In the genomic region with DNA sequence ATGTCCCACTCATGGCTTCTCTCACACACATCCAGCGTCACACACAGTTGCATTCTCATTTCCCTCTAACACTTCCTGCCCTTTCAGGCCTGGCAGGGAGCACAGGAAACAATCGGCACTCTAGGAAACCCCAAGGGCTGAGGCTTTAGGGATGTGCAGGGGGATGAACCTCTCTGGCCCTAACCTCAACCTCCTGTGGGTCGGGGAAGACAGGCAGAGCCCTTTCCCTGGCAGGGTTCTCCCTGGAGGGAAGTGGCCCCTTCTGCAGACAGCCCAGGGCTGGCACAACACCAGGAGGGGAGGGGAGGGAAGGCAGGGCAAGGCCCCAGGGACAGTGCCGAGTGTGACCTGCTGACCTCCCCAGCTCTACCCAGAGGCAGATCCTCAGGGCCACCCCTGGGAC, we compare ENCODE assay signal across 10 cellular contexts. TPM values are rescaled to one million over a fixed set of nuclear protein-coding genes. Genes with fewer than 3 reads are reported as not detected.
A peak's percentile ranks its signal among the peaks of the same experiment; 100 is the strongest.
DNase-seq lines count a peak whose midpoint lies in the region; ATAC-seq, FAIRE-seq and TF ChIP-seq lines count a peak whose summit lies in the region.
"Had no signal": no experiment of that assay in that cellular context is flagged by ENCODE, and none has a peak within 500 bp of the region (broad histone marks: within the 10 kb centered on the region; RNA-seq: fewer than 3 reads in every experiment).

No MANE protein-coding gene starts in this region.

- ATAC-seq in central memory CD8-positive, alpha-beta T cell (replicated peaks; ENCODE audit: extremely low read depth, poor library complexity, severe bottlenecking), result peak; percentile 4
- ATAC-seq in naive B cell (ENCODE audit: low read depth in 2 of 2), result peak; percentile 7 to 10
- no peak for ATAC-seq in HG02623 (IDR thresholded peaks at IDR 0.05; ENCODE audit: unreplicated experiment)
- ATAC-seq in GM19035 (IDR thresholded peaks at IDR 0.05; ENCODE audit: unreplicated experiment), result no peak

- no peak overlapping the region for H3K4me3 Mint-ChIP-seq in central memory CD8-positive, alpha-beta T cell
- peak overlapping the region in 3 of 8 donors; percentile 6 to 69 (median 20) for H3K4me3 Mint-ChIP-seq in naive B cell

- no peaks in the 10 kb centered on the region for H3K9me3 Mint-ChIP-seq in central memory CD8-positive, alpha-beta T cell
- H3K9me3 Mint-ChIP-seq in naive B cell, result no peaks in the 10 kb centered on the region

- no peak overlapping the region for H3K27ac Mint-ChIP-seq in central memory CD8-positive, alpha-beta T cell (ENCODE audit: low read depth)
- H3K27ac Mint-ChIP-seq in naive B cell, result no peak overlapping the region

- DNase-seq in AG10803 (ENCODE audit: low read depth) (peak; percentile 46), HCEC 1CT (peak; percentile 47), naive B cell (no peak), hypothalamus (lab: John Stamatoyannopoulos, UW) (no peak), RCC 7860 (ENCODE audit: low spot score) (no peak)
- DNase-seq in central memory CD8-positive, alpha-beta T cell (ENCODE audit: low spot score in 2 of 2), result no peak
- DNase-seq: DMS79, NCI-H187 had no signal

- H3K36me3 Mint-ChIP-seq in central memory CD8-positive, alpha-beta T cell (ENCODE audit: insufficient read depth), result no peaks in the 10 kb centered on the region
- H3K36me3 Mint-ChIP-seq in naive B cell, result no peaks in the 10 kb centered on the region

- TF ChIP-seq CTCF in AG10803 (conservative IDR thresholded peaks at IDR 0.05; ENCODE audit: low read length), result no peak

- H3K27me3 Mint-ChIP-seq in central memory CD8-positive, alpha-beta T cell, result peaks cover 10% of the 10 kb centered on the region
- peaks cover 12 to 42% (median 30%) of the 10 kb centered on the region in 3 donors for H3K27me3 Mint-ChIP-seq in naive B cell

- peaks cover 24% of the 10 kb centered on the region for H3K4me1 Mint-ChIP-seq in central memory CD8-positive, alpha-beta T cell
- H3K4me1 Mint-ChIP-seq in naive B cell, result peaks cover 21 to 32% (median 23%) of the 10 kb centered on the region in 3 donors

- no peak for FAIRE-seq in RCC 7860 (lab: Jason Lieb, UNC)

- peak overlapping the region; percentile 27 for H3K4me3 ChIP-seq in AG10803 (ENCODE audit: low read length)

RNA-seq across cellular contexts. Expression of a gene that starts 2.7 kb away (rescaled TPM):
- under 1 TPM in 3 of 6 donors, not detected in 3; 0.14 to 0.47 (median 0.45) TPM for polyA plus RNA-seq in naive B cell (ENCODE audit: low read depth in 6 of 6)

RNA-seq across cellular contexts. Expression of a gene that starts 18.5 kb away (rescaled TPM):
- not detected for polyA plus RNA-seq in naive B cell (ENCODE audit: low read depth in 6 of 6)

RNA-seq across cellular contexts. Expression of a gene that starts 26.0 kb away (rescaled TPM):
- polyA plus RNA-seq in naive B cell (ENCODE audit: low read depth in 6 of 6), result 1,000 to 10,000 TPM in 4 of 6 donors, 100 to 1,000 TPM in 2; 756 to 1,303 (median 1,016) TPM

RNA-seq across cellular contexts. Expression of a gene that starts 42.0 kb away (rescaled TPM):
- 1 to 10 TPM; 2.8 to 9.7 (median 6.2) TPM for polyA plus RNA-seq in naive B cell (ENCODE audit: low read depth in 6 of 6)

Comparison
In these comparisons a context has a peak if more than half of its experiments do, and no peak if none do; other contexts are left out.
1. DNase-seq: peak in AG10803 (single experiment) and HCEC 1CT (single experiment); none in central memory CD8-positive, alpha-beta T cell (0 of 2), naive B cell (single experiment), hypothalamus (0 of 51) and RCC 7860 (single experiment).
2. ATAC-seq: peak in central memory CD8-positive, alpha-beta T cell (single experiment) and naive B cell (2 of 2); none in HG02623 (single experiment) and GM19035 (single experiment).